1 cellular context compared by ENCODE assay signal in genomic region chr5:40578501-40579451, GRCh38.
TF ChIP-seq lines count a peak whose summit lies in the region.

No MANE protein-coding gene starts in this region.

TF ChIP-seq in GM23338, 12 proteins besides CTCF, POLR2A, EP300 and RAD21 (continued from another document):
- TF ChIP-seq ZNF462 (CRISPR knock-in tag; IDR thresholded peaks at IDR 0.05), result no peak
- no peak for TF ChIP-seq ZNF331 (CRISPR knock-in tag; IDR thresholded peaks at IDR 0.05; ENCODE audit: low read depth)
- TF ChIP-seq ZNF114 (CRISPR knock-in tag; IDR thresholded peaks at IDR 0.05), result no peak
- no peak for TF ChIP-seq EZH2phosphoT487 (IDR thresholded peaks at IDR 0.05; ENCODE audit: unreplicated experiment)
- TF ChIP-seq ETS1 (IDR thresholded peaks at IDR 0.05), result no peak
- TF ChIP-seq STAT1 (IDR thresholded peaks at IDR 0.05; ENCODE audit: unreplicated experiment), result no peak
- no peak for TF ChIP-seq POLR2AphosphoS5 (IDR thresholded peaks at IDR 0.05; ENCODE audit: low read depth)
- TF ChIP-seq JUNB (IDR thresholded peaks at IDR 0.05; ENCODE audit: unreplicated experiment), result no peak
- no peak for TF ChIP-seq REST (IDR thresholded peaks at IDR 0.05; ENCODE audit: unreplicated experiment)
- no peak for TF ChIP-seq CREB1 (CRISPR knock-in tag; IDR thresholded peaks at IDR 0.05; ENCODE audit: low read depth)
